In the genomic region with DNA sequence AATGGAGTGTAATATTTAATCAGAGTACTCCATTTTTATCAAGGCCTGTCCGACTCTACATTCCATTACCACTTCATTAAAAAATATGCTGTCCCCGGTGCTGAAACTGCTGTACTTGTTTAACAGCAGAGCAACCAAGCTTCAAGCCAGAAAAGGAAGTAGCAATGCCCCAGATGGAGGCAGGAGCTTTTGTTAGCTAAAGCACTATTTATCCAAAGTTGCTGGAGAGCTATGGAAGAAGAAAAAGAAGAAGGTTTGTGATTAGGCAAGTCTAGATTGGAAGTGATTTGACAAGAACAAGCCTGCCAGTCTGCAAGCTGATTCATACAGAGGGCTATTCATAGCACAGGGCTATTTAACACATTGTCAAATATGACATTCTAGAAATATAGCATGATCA, we compare ENCODE assay signal across 1 cellular context.
TF ChIP-seq lines count a peak whose summit lies in the region.

No MANE protein-coding gene starts in this region.

TF ChIP-seq in H1, 55 proteins besides CTCF, POLR2A, EP300 and RAD21 (continued from another document):
- TF ChIP-seq MAFK (IDR thresholded peaks at IDR 0.05; ENCODE audit: low read depth, low read length) (no peak), YY1 (IDR thresholded peaks at IDR 0.05; ENCODE audit: low read depth, low read length) (no peak)
TF ChIP-seq in H1: peak in this region for 0.
